In genomic region chr3:195195321-195196209, GRCh38 we compare ENCODE assay signal across 10 cellular contexts.
DNase-seq lines count a peak whose midpoint lies in the region; TF ChIP-seq lines count a peak whose summit lies in the region.
"Had no signal": no experiment of that assay in that cellular context is flagged by ENCODE, and none has a peak within 500 bp of the region (broad histone marks: within the 10 kb centered on the region; RNA-seq: fewer than 3 reads in every experiment).

No MANE protein-coding gene starts in this region.

- H3K36me3 Mint-ChIP-seq in CD14-positive monocyte: peaks cover 4 to 11% of the 10 kb centered on the region in 2 donors

- H3K27ac ChIP-seq in esophagus squamous epithelium: peak overlapping the region; percentile 60 to 76 (median 64)

- peaks cover 8 to 21% (median 14%) of the 10 kb centered on the region in 7 donors for H3K9me3 Mint-ChIP-seq in CD14-positive monocyte

- TF ChIP-seq POLR2A in esophagus squamous epithelium (IDR thresholded peaks at IDR 0.05): no peak

- H3K4me1 ChIP-seq in esophagus squamous epithelium: peaks cover 6 to 48% (median 27%) of the 10 kb centered on the region in 3 donors

- intact Hi-C loops in esophagus squamous epithelium (cut with DNase I) (no loop called here), CD14-positive monocyte (cut with micrococcal nuclease) (no loop called here)

- H3K27me3 ChIP-seq in esophagus squamous epithelium: no peaks in the 10 kb centered on the region

- TF ChIP-seq CTCF in esophagus squamous epithelium (IDR thresholded peaks at IDR 0.05) (peak in 1 of 6 experiments; percentile 18), CD14-positive monocyte (IDR thresholded peaks at IDR 0.05) (no peak)

- no peak overlapping the region for H3K4me3 Mint-ChIP-seq in CD14-positive monocyte
- H3K4me3 Mint-ChIP-seq: activated CD4-positive, alpha-beta memory T cell treated with anti-CD3 and anti-CD28 coated beads, Interleukin-2, amount 10 ng/mL, durations not matched to agents 7 days and 5 days had no signal

- H3K4me3 ChIP-seq in esophagus squamous epithelium: no peak overlapping the region
- H3K4me3 ChIP-seq: A549 had no signal

- H3K36me3 ChIP-seq in esophagus squamous epithelium: no peaks in the 10 kb centered on the region

- H3K27me3 Mint-ChIP-seq in CD14-positive monocyte (ENCODE audit: low read depth in 3 of 3): peaks cover 0 to 1% (median 0%) of the 10 kb centered on the region in 3 donors
- H3K27me3 Mint-ChIP-seq: activated CD4-positive, alpha-beta memory T cell treated with anti-CD3 and anti-CD28 coated beads, Interleukin-2, amount 10 ng/mL, durations not matched to agents 7 days and 5 days had no signal

- no peak overlapping the region for H3K27ac Mint-ChIP-seq in CD14-positive monocyte
- H3K27ac Mint-ChIP-seq: activated CD4-positive, alpha-beta memory T cell treated with anti-CD3 and anti-CD28 coated beads, Interleukin-2, amount 10 ng/mL, durations not matched to agents 7 days and 5 days had no signal

- peaks cover 22% of the 10 kb centered on the region for H3K4me1 Mint-ChIP-seq in CD14-positive monocyte

- peak; percentile 40 to 76 (median 75) for DNase-seq in NCI-H1417 (lab: John Stamatoyannopoulos, UW)
- no peak for DNase-seq in NCI-H1417 treated with DMSO at 0.1 percent for 48 hours (lab: John Stamatoyannopoulos, UW)
- DNase-seq in NCI-H774 (lab: John Stamatoyannopoulos, UW): peak; percentile 77
- DNase-seq in esophagus squamous epithelium (lab: John Stamatoyannopoulos, UW): no peak
- DNase-seq in putamen (ENCODE audit: low spot score): peak; percentile 81
- DNase-seq in CD14-positive monocyte (ENCODE audit: low spot score): no peak
- no peak for DNase-seq in glomerular visceral epithelial cell (ENCODE audit: extremely low spot score)
- DNase-seq in NCI-H82 treated with DMSO at 0.1 percent for 48 hours (lab: John Stamatoyannopoulos, UW; ENCODE audit: unreplicated experiment): no peak
- DNase-seq: activated CD4-positive, alpha-beta memory T cell treated with anti-CD3 and anti-CD28 coated beads, Interleukin-2, amount 10 ng/mL, durations not matched to agents 7 days and 5 days had no signal

- peaks cover 0 to 12% (median 3%) of the 10 kb centered on the region in 3 donors for H3K9me3 ChIP-seq in esophagus squamous epithelium

- WGBS in esophagus squamous epithelium, 2 donors: 75 to 86% methylated on average over 11 to 16 of the region's 17 CpGs

Comparison
In these comparisons a context has a peak if more than half of its experiments do, and no peak if none do; other contexts are left out.
1. DNase-seq: peak in NCI-H1417 (3 of 3), NCI-H774 (single experiment) and putamen (single experiment); none in NCI-H1417 treated with DMSO at 0.1 percent for 48 hours (single experiment), esophagus squamous epithelium (single experiment), CD14-positive monocyte (single experiment), glomerular visceral epithelial cell (single experiment) and NCI-H82 treated with DMSO at 0.1 percent for 48 hours (single experiment).